ENCODE assay signal across 8 cellular contexts in the genomic region with DNA sequence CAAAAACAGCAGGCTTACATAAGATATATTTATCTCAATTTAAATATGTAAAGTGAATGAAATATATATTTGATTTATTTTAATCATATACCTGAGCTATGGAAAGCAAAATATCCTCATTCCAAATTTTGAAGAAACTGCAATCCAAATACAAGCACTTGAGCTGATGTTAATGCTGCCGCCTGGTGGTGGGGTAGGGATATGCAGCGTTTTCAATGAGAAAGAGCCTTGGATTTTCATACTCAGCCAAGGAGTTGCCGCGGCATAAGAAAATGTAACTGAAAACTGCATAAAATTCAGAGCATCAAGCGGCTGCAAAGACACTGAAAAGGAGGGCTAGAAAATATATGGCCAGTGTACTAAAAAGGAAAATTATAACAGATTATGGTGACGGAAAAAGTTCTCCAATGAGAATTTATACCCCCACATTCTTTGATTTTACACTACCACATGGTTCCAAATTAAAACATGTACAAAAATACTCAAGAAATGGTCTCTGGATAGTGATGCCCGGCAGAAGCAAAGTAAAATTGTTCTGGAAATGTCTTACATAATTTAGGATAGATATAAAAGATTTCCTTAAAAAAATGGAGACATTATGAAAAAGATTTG.
DNase-seq lines count a peak whose midpoint lies in the region; ATAC-seq and TF ChIP-seq lines count a peak whose summit lies in the region.

No MANE protein-coding gene starts in this region.

- no peak for DNase-seq in AG09319 (ENCODE audit: extremely low read depth, low read depth)
- peak; percentile 38 for DNase-seq in GM13977 (ENCODE audit: low spot score)
- peak; percentile 62 for DNase-seq in SK-MEL-5 (ENCODE audit: low read depth, low spot score)
- DNase-seq in MCF 10A (ENCODE audit: unreplicated experiment): peak; percentile 77
- peak in 1 of 2 donors; percentile 15 for DNase-seq in left lung
- peak; percentile 54 for DNase-seq in stimulated activated naive CD8-positive, alpha-beta T cell treated with anti-CD3 and anti-CD28 coated beads, Interleukin-15, Interleukin-2, amounts not matched to agents 100 U/mL and 50 U/mL, for 24 hours

- H3K27ac Mint-ChIP-seq in MCF 10A (ENCODE audit: low read depth, unreplicated experiment): no peak overlapping the region

- no peak overlapping the region for H3K4me3 Mint-ChIP-seq in MCF 10A (ENCODE audit: unreplicated experiment)

- TF ChIP-seq CTCF in AG09319 (IDR thresholded peaks at IDR 0.05; ENCODE audit: low read depth, low read length) (peak; percentile 86), GM13977 (IDR thresholded peaks at IDR 0.05; ENCODE audit: extremely low read depth, insufficient read depth, missing control alignments) (peak; percentile 87), MCF 10A (IDR thresholded peaks at IDR 0.05; ENCODE audit: unreplicated experiment) (peak; percentile 81), left lung (IDR thresholded peaks at IDR 0.05) (peak; percentile 57 to 66)

- no peaks in the 10 kb centered on the region for H3K4me1 ChIP-seq in left lung

- H3K9me3 ChIP-seq in left lung: no peaks in the 10 kb centered on the region

- H3K9me3 Mint-ChIP-seq in MCF 10A (ENCODE audit: unreplicated experiment): no peaks in the 10 kb centered on the region

- H3K27me3 Mint-ChIP-seq in MCF 10A (ENCODE audit: insufficient read depth, unreplicated experiment): peaks cover 47% of the 10 kb centered on the region

- ATAC-seq in HG03442 (IDR thresholded peaks at IDR 0.05; ENCODE audit: unreplicated experiment) (peak; percentile 82), left lung (peak; percentile 64), HG03196 (IDR thresholded peaks at IDR 0.05; ENCODE audit: unreplicated experiment) (no peak)
- no peak for ATAC-seq in stimulated activated naive CD8-positive, alpha-beta T cell treated with anti-CD3 and anti-CD28 coated beads, Interleukin-15, Interleukin-2, amounts not matched to agents 100 U/mL and 50 U/mL, for 24 hours

- no peaks in the 10 kb centered on the region for H3K36me3 ChIP-seq in left lung

- BruUV-seq in MCF 10A (replicated peaks; lab: Mats Ljungman, UMichigan): no TSS peak

- intact Hi-C loops in MCF 10A (cut with micrococcal nuclease): loop anchor here (1.0 to 10.0 kb wide), 4 partner anchors 147 to 1286 kb away; no protein-coding TSS in a partner anchor
- intact Hi-C loops in left lung (cut with DNase I): no loop called here

- no peaks in the 10 kb centered on the region for H3K4me1 Mint-ChIP-seq in MCF 10A (ENCODE audit: insufficient read depth, unreplicated experiment)

- CTCF ChIA-PET in MCF 10A (lab: Yijun Ruan, JAX): interaction anchor here (0.6 to 3.0 kb wide), 31 partner anchors 10 to 1870 kb away, joined by 3 to 24 read pairs (median 3); no protein-coding TSS in a partner anchor

- no peak overlapping the region for H3K4me3 ChIP-seq in left lung

- POLR2A ChIA-PET in MCF 10A (lab: Yijun Ruan, JAX): no interaction called here

- peaks cover 0 to 11% of the 10 kb centered on the region in 2 donors for H3K27me3 ChIP-seq in left lung

- H3K27ac ChIP-seq in left lung: no peak overlapping the region

- in situ Hi-C loops in GM13977 (cut with MboI; ENCODE audit: low pct_unique_long_range_greater_than_20kb, low sequenced_read_pairs, unreplicated experiment) (no loop called here), SK-MEL-5 (cut with HindIII; ENCODE audit: low pct_unique_long_range_greater_than_20kb, low sequenced_read_pairs) (no loop called here)

- H3K36me3 Mint-ChIP-seq in MCF 10A (ENCODE audit: insufficient read depth, unreplicated experiment): no peaks in the 10 kb centered on the region

Comparison
In these comparisons a context has a peak if more than half of its experiments do, and no peak if none do; other contexts are left out.
1. ATAC-seq: peak in HG03442 (single experiment) and left lung (single experiment); none in stimulated activated naive CD8-positive, alpha-beta T cell treated with anti-CD3 and anti-CD28 coated beads, Interleukin-15, Interleukin-2, amounts not matched to agents 100 U/mL and 50 U/mL, for 24 hours (single experiment) and HG03196 (single experiment).
2. Peak in every context shown above with its lines, with median percentiles within 50 percentile points of each other: CTCF ChIP-seq.